8 cellular contexts compared by ENCODE assay signal in the genomic region with DNA sequence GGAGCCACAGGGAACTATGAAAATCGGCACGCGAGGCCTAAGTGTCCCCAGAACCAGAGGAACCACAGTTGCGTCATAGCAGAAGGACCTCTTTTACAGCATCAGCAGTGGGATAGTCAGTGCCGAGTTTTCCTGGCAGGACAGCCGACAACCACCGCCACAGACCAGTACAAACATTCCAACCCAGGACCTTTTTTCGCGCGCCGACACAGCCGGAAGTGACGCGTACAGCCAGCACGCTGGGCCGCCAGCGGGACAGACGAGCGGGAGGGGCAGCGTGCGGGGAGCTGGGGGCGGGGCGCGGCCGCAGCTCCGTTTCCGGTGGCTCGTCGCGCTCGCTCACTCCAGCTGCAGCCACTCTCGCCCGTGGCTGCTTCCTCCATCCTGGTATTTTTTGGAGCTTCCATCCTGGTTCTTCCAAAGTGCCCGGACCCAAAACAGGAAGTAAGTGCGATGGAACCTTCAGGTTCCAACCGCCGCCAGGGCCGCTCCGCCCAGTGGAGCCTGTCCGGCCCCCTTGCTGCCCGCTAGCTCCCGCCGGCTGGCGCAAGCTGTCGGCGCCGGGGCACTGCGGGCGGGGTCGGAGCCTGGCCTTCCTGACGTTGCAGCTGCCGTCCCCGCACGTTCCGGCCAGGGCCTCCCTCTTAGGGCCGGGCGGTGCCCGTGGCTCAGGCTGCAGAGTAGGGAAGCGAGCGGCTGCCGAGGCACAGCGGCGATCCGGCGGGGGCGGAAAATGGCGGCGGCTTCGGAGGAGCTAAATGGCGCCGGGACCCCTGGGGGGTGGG. TPM values are rescaled to one million over a fixed set of nuclear protein-coding genes. Genes with fewer than 3 reads are reported as not detected.
DNase-seq lines count a peak whose midpoint lies in the region; ATAC-seq and TF ChIP-seq lines count a peak whose summit lies in the region.

A gene with protein sequence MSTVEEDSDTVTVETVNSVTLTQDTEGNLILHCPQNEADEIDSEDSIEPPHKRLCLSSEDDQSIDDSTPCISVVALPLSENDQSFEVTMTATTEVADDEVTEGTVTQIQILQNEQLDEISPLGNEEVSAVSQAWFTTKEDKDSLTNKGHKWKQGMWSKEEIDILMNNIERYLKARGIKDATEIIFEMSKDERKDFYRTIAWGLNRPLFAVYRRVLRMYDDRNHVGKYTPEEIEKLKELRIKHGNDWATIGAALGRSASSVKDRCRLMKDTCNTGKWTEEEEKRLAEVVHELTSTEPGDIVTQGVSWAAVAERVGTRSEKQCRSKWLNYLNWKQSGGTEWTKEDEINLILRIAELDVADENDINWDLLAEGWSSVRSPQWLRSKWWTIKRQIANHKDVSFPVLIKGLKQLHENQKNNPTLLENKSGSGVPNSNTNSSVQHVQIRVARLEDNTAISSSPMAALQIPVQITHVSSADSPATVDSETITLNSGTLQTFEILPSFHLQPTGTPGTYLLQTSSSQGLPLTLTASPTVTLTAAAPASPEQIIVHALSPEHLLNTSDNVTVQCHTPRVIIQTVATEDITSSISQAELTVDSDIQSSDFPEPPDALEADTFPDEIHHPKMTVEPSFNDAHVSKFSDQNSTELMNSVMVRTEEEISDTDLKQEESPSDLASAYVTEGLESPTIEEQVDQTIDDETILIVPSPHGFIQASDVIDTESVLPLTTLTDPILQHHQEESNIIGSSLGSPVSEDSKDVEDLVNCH (plus strand): TSS at position 342 of the 785 bp plus-strand sequence. CDS start 12,489 bp downstream, outside the sequence.

- H3K27ac ChIP-seq in temporal lobe (ENCODE audit: low read depth, low read length), result peak within 1 kb of the TSS; percentile 84

- no peaks in the 10 kb centered on the region for H3K9me3 Mint-ChIP-seq in activated naive CD4-positive, alpha-beta T cell treated with anti-CD3 and anti-CD28 coated beads, Interleukin-2, amount 50 U/mL, for 24 hours

- peaks cover 41% of the 10 kb centered on the region for H3K4me1 Mint-ChIP-seq in activated naive CD4-positive, alpha-beta T cell treated with anti-CD3 and anti-CD28 coated beads, Interleukin-2, amount 50 U/mL, for 24 hours

- peak within 1 kb of the TSS; percentile 99 for H3K27ac Mint-ChIP-seq in activated naive CD4-positive, alpha-beta T cell treated with anti-CD3 and anti-CD28 coated beads, Interleukin-2, amount 50 U/mL, for 24 hours

- no peaks in the 10 kb centered on the region for H3K27me3 Mint-ChIP-seq in activated naive CD4-positive, alpha-beta T cell treated with anti-CD3 and anti-CD28 coated beads, Interleukin-2, amount 50 U/mL, for 24 hours

- peak within 1 kb of the TSS; percentile 87 for H3K4me3 ChIP-seq in GM06990 (replicated peaks; ENCODE audit: low read depth, low read length)

- peaks cover 3% of the 10 kb centered on the region for H3K36me3 Mint-ChIP-seq in activated naive CD4-positive, alpha-beta T cell treated with anti-CD3 and anti-CD28 coated beads, Interleukin-2, amount 50 U/mL, for 24 hours

- TF ChIP-seq CTCF in GM06990 (IDR thresholded peaks at IDR 0.05; ENCODE audit: insufficient read depth, low read length, poor library complexity, severe bottlenecking), result no peak

- no peaks in the 10 kb centered on the region for H3K27me3 ChIP-seq in GM06990 (replicated peaks; ENCODE audit: control insufficient read depth, insufficient read depth, low read length)

- no peaks in the 10 kb centered on the region for H3K36me3 ChIP-seq in GM06990 (ENCODE audit: control insufficient read depth, insufficient read depth, low read length)

- peak within 1 kb of the TSS; percentile 96 for H3K4me3 Mint-ChIP-seq in activated naive CD4-positive, alpha-beta T cell treated with anti-CD3 and anti-CD28 coated beads, Interleukin-2, amount 50 U/mL, for 24 hours

- DNase-seq in GM06990 (ENCODE audit: extremely low read depth, insufficient read length), result peak; percentile 95
- peak; percentile 95 for DNase-seq in NCI-H1092 (lab: John Stamatoyannopoulos, UW)
- DNase-seq in glomerular endothelial cell (ENCODE audit: extremely low read depth, low read depth, low spot score), result no peak
- DNase-seq in occipital lobe (lab: John Stamatoyannopoulos, UW), result peak; percentile 94

- ATAC-seq in HG02588 (IDR thresholded peaks at IDR 0.05; ENCODE audit: unreplicated experiment) (peak; percentile 85), SK-N-SH treated with all-trans-retinoic acid at 6 μM for 48 hours (peak; percentile 90)

TF ChIP-seq in SK-N-SH treated with all-trans-retinoic acid at 6 μM for 48 hours, 23 proteins besides CTCF, POLR2A, EP300 and RAD21:
- TF ChIP-seq ZC3H10 (CRISPR knock-in tag; IDR thresholded peaks at IDR 0.05), result no peak; the same call in 1 of the 2 replicates
- TF ChIP-seq SNAI2 (CRISPR knock-in tag; IDR thresholded peaks at IDR 0.05), result no peak
- no peak for TF ChIP-seq RARB (CRISPR knock-in tag; IDR thresholded peaks at IDR 0.05)
- 0 out of 2 replicates have a peak, but pooled peaks have one; percentile 28 for TF ChIP-seq ZFP3 (CRISPR knock-in tag; IDR thresholded peaks at IDR 0.05)
- TF ChIP-seq, protein P1, sequence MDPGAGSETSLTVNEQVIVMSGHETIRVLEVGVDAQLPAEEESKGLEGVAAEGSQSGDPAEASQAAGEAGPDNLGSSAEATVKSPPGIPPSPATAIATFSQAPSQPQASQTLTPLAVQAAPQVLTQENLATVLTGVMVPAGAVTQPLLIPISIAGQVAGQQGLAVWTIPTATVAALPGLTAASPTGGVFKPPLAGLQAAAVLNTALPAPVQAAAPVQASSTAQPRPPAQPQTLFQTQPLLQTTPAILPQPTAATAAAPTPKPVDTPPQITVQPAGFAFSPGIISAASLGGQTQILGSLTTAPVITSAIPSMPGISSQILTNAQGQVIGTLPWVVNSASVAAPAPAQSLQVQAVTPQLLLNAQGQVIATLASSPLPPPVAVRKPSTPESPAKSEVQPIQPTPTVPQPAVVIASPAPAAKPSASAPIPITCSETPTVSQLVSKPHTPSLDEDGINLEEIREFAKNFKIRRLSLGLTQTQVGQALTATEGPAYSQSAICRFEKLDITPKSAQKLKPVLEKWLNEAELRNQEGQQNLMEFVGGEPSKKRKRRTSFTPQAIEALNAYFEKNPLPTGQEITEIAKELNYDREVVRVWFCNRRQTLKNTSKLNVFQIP (CRISPR knock-in tag; IDR thresholded peaks at IDR 0.05; ENCODE audit: borderline replicate concordance, low read depth), result no peak
- TF ChIP-seq GLIS3 (CRISPR knock-in tag; IDR thresholded peaks at IDR 0.05), result 0 out of 2 replicates have a peak, but pooled peaks have one; percentile 76
- TF ChIP-seq ZNF8 (CRISPR knock-in tag; IDR thresholded peaks at IDR 0.05), result no peak
- no peak for TF ChIP-seq ZFP30 (CRISPR knock-in tag; IDR thresholded peaks at IDR 0.05)
- TF ChIP-seq, protein P2, sequence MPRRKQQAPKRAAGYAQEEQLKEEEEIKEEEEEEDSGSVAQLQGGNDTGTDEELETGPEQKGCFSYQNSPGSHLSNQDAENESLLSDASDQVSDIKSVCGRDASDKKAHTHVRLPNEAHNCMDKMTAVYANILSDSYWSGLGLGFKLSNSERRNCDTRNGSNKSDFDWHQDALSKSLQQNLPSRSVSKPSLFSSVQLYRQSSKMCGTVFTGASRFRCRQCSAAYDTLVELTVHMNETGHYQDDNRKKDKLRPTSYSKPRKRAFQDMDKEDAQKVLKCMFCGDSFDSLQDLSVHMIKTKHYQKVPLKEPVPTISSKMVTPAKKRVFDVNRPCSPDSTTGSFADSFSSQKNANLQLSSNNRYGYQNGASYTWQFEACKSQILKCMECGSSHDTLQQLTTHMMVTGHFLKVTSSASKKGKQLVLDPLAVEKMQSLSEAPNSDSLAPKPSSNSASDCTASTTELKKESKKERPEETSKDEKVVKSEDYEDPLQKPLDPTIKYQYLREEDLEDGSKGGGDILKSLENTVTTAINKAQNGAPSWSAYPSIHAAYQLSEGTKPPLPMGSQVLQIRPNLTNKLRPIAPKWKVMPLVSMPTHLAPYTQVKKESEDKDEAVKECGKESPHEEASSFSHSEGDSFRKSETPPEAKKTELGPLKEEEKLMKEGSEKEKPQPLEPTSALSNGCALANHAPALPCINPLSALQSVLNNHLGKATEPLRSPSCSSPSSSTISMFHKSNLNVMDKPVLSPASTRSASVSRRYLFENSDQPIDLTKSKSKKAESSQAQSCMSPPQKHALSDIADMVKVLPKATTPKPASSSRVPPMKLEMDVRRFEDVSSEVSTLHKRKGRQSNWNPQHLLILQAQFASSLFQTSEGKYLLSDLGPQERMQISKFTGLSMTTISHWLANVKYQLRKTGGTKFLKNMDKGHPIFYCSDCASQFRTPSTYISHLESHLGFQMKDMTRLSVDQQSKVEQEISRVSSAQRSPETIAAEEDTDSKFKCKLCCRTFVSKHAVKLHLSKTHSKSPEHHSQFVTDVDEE (CRISPR knock-in tag; IDR thresholded peaks at IDR 0.05), result peak; percentile 82
- TF ChIP-seq TOX (CRISPR knock-in tag; IDR thresholded peaks at IDR 0.05; ENCODE audit: borderline replicate concordance), result no peak
- TF ChIP-seq ZNF565 (CRISPR knock-in tag; conservative IDR thresholded peaks at IDR 0.05; ENCODE audit: low read depth), result no peak
- no peak for TF ChIP-seq ISL1 (CRISPR knock-in tag; IDR thresholded peaks at IDR 0.05)

RNA-seq across cellular contexts. Expression of the gene that starts here (rescaled TPM):
- total RNA-seq in glomerular endothelial cell (25.7 and 51.2 TPM in 2 replicates), occipital lobe (200 TPM), temporal lobe (83.3 TPM)
